In genomic region chr10:103918053-103918846, GRCh38 we compare ENCODE assay signal across 8 cellular contexts. TPM values are rescaled to one million over a fixed set of nuclear protein-coding genes. Genes with fewer than 3 reads are reported as not detected.
DNase-seq lines count a peak whose midpoint lies in the region; ATAC-seq and TF ChIP-seq lines count a peak whose summit lies in the region.

TSS of gene STN1 (minus strand) at chr10:103918184. CDS start at chr10:103917594, 590 bp downstream.

- peaks cover 40% of the 10 kb centered on the region for H3K4me1 Mint-ChIP-seq in activated T-cell treated with anti-CD3 and anti-CD28 coated beads, Interleukin-2, amount 50 U/mL, for 24 hours (ENCODE audit: low read depth)

- H3K9ac ChIP-seq in muscle layer of colon (ENCODE audit: low read length), result peak within 1 kb of the TSS; percentile 93

- DNase-seq in DMS153 treated with DMSO at 0.1 percent for 48 hours (lab: John Stamatoyannopoulos, UW; ENCODE audit: unreplicated experiment) (peak; percentile 95), PC-9 (peak; percentile 80 to 94)
- peak; percentile 90 for DNase-seq in Jurkat, Clone E6-1 (ENCODE audit: low read depth, low spot score)
- DNase-seq in activated T-cell treated with anti-CD3 and anti-CD28 coated beads, Interleukin-2, amount 50 U/mL, for 24 hours, result peak; percentile 97
- DNase-seq in stimulated activated CD8-positive, alpha-beta memory T cell treated with anti-CD3 and anti-CD28 coated beads, Interleukin-7, amount 100 ng/mL, for 24 hours (ENCODE audit: low read depth), result peak; percentile 87

- 1% methylated on average over 47 to 53 of the region's 53 CpGs for WGBS in esophagus, 2 donors

- no peak for TF ChIP-seq CTCF in PC-9 (conservative IDR thresholded peaks at IDR 0.05)

- peak within 1 kb of the TSS; percentile 97 for H3K27ac Mint-ChIP-seq in activated T-cell treated with anti-CD3 and anti-CD28 coated beads, Interleukin-2, amount 50 U/mL, for 24 hours

- H3K27me3 ChIP-seq in PC-9 (ENCODE audit: insufficient read depth, low read depth) (no peaks in the 10 kb centered on the region), esophagus (ENCODE audit: control insufficient read depth in 1 of 2, insufficient read depth in 2 of 2, low read length in 2 of 2) (no peaks in the 10 kb centered on the region), muscle layer of colon (ENCODE audit: control insufficient read depth in 1 of 2, insufficient read depth in 2 of 2, low read length in 2 of 2) (no peaks in the 10 kb centered on the region)

- peaks cover 39% of the 10 kb centered on the region for H3K36me3 Mint-ChIP-seq in activated T-cell treated with anti-CD3 and anti-CD28 coated beads, Interleukin-2, amount 50 U/mL, for 24 hours (ENCODE audit: low read depth)

- H3K9me3 Mint-ChIP-seq in activated T-cell treated with anti-CD3 and anti-CD28 coated beads, Interleukin-2, amount 50 U/mL, for 24 hours, result peaks cover 9% of the 10 kb centered on the region

- H3K4me3 ChIP-seq in Jurkat, Clone E6-1 (ENCODE audit: low read length), result peak within 1 kb of the TSS; percentile 90
- peak within 1 kb of the TSS; percentile 87 for H3K4me3 ChIP-seq in PC-9
- peak within 1 kb of the TSS; percentile 67 to 73 for H3K4me3 ChIP-seq in esophagus (ENCODE audit: low read depth in 1 of 2, low read length in 2 of 2)
- peak within 1 kb of the TSS; percentile 73 to 75 for H3K4me3 ChIP-seq in muscle layer of colon (ENCODE audit: low read depth in 1 of 2, low read length in 2 of 2)

- H3K4me3 Mint-ChIP-seq in activated T-cell treated with anti-CD3 and anti-CD28 coated beads, Interleukin-2, amount 50 U/mL, for 24 hours, result peak within 1 kb of the TSS; percentile 91

- intact Hi-C loops in PC-9 (cut with micrococcal nuclease; ENCODE audit: unreplicated experiment), result loop anchor here (1.0 to 5.0 kb wide), 2 partner anchors 28 to 49 kb away; partner anchors contain the start of gene SLK

- BruUV-seq in PC-9 (replicated peaks; lab: Mats Ljungman, UMichigan), result no TSS peak

- CTCF ChIA-PET in PC-9 (lab: Charles Lee), result no interaction called here

- peaks cover 9% of the 10 kb centered on the region for H3K36me3 ChIP-seq in PC-9 (ENCODE audit: low read depth)
- no peaks in the 10 kb centered on the region for H3K36me3 ChIP-seq in esophagus (ENCODE audit: control insufficient read depth in 2 of 2, insufficient read depth in 2 of 2, low read length in 1 of 2)
- no peaks in the 10 kb centered on the region for H3K36me3 ChIP-seq in muscle layer of colon (ENCODE audit: insufficient read depth, low read length)

- peaks cover 31% of the 10 kb centered on the region for H3K79me2 ChIP-seq in PC-9 (ENCODE audit: low read depth)

- no peaks in the 10 kb centered on the region for H3K27me3 Mint-ChIP-seq in activated T-cell treated with anti-CD3 and anti-CD28 coated beads, Interleukin-2, amount 50 U/mL, for 24 hours

- peak within 1 kb of the TSS; percentile 93 for H2AFZ ChIP-seq in PC-9

- no peaks in the 10 kb centered on the region for H4K20me1 ChIP-seq in PC-9 (ENCODE audit: insufficient read depth)

- peak within 1 kb of the TSS; percentile 98 for H3K4me2 ChIP-seq in PC-9

- peaks cover 32% of the 10 kb centered on the region for H3K4me1 ChIP-seq in PC-9 (replicated peaks; ENCODE audit: insufficient read depth)
- no peaks in the 10 kb centered on the region for H3K4me1 ChIP-seq in esophagus (ENCODE audit: control insufficient read depth in 2 of 2, insufficient read depth in 2 of 2, low read length in 1 of 2)
- peaks cover 32% of the 10 kb centered on the region for H3K4me1 ChIP-seq in muscle layer of colon (ENCODE audit: insufficient read depth, low read length)

- peak; percentile 91 for ATAC-seq in GM21619 (IDR thresholded peaks at IDR 0.05; ENCODE audit: unreplicated experiment)

- peaks cover 27% of the 10 kb centered on the region; the same call in 1 of the 2 replicates for H3F3A ChIP-seq in PC-9 (ENCODE audit: insufficient read depth, low read depth)

- H3K9me2 ChIP-seq in PC-9 (ENCODE audit: insufficient read depth), result no peaks in the 10 kb centered on the region

- POLR2A ChIA-PET in PC-9 (lab: Charles Lee; ENCODE audit: unreplicated experiment), result interaction anchor here (1.1 kb wide), 1 partner anchor 50 kb away, joined by 5 read pairs; no protein-coding TSS in a partner anchor

- H3K9me3 ChIP-seq in PC-9 (ENCODE audit: insufficient read depth, low read depth) (peaks cover 9% of the 10 kb centered on the region; the same call in 1 of the 2 replicates), esophagus (ENCODE audit: control insufficient read depth in 2 of 2, insufficient read depth in 1 of 2, low read depth in 1 of 2, low read length in 1 of 2) (peaks cover 0 to 3% of the 10 kb centered on the region in 2 donors), muscle layer of colon (ENCODE audit: low read length) (no peaks in the 10 kb centered on the region)

- H3K27ac ChIP-seq in PC-9 (peak within 1 kb of the TSS; percentile 77), esophagus (ENCODE audit: low read depth in 2 of 2, low read length in 1 of 2) (peak within 1 kb of the TSS; percentile 98 to 99), muscle layer of colon (ENCODE audit: low read depth, low read length) (peak within 1 kb of the TSS; percentile 99)

RNA-seq across cellular contexts. Expression of gene STN1, which starts in this region (rescaled TPM):
- 71.9 TPM for polyA plus RNA-seq in Jurkat, Clone E6-1 (2012; ENCODE audit: insufficient read depth, insufficient read length)
- 20.5 and 25.4 TPM in 2 replicates for total RNA-seq in PC-9 (2021)
- 10 to 100 TPM; 41.1 to 70.8 TPM for polyA plus RNA-seq in esophagus

Comparison
In these comparisons a context has a peak if more than half of its experiments do, and no peak if none do; other contexts are left out.
1. Peak in every context shown above with its lines: DNase-seq, ATAC-seq, H3K4me3 ChIP-seq and H3K27ac ChIP-seq.